Comparison of ENCODE assay signal across 8 cellular contexts in genomic region chr13:76472916-76473315, GRCh38.
"Had no signal": no experiment of that assay in that cellular context is flagged by ENCODE, and none has a peak within 500 bp of the region (broad histone marks: within the 10 kb centered on the region; RNA-seq: fewer than 3 reads in every experiment).

No MANE protein-coding gene starts in this region.

- H3K36me3 ChIP-seq: colonic mucosa, pancreas, prostate gland, thyroid gland, upper lobe of right lung had no signal

- DNase-seq: T1000, upper lobe of right lung had no signal

- H3K9me3 ChIP-seq: colonic mucosa, pancreas, prostate gland, thyroid gland, upper lobe of right lung had no signal

- H3K4me3 ChIP-seq: colonic mucosa, dorsolateral prefrontal cortex, pancreas, prostate gland, smooth muscle cell, thyroid gland, upper lobe of right lung had no signal

- H3K27ac ChIP-seq: colonic mucosa, dorsolateral prefrontal cortex, pancreas, prostate gland, thyroid gland, upper lobe of right lung had no signal

- H3K4me1 ChIP-seq: colonic mucosa, pancreas, prostate gland, thyroid gland, upper lobe of right lung had no signal

- H3K27me3 ChIP-seq: colonic mucosa, dorsolateral prefrontal cortex, pancreas, thyroid gland, upper lobe of right lung had no signal

- H3K4me2 ChIP-seq: smooth muscle cell had no signal
